ENCODE assay signal across 8 cellular contexts in the genomic region with DNA sequence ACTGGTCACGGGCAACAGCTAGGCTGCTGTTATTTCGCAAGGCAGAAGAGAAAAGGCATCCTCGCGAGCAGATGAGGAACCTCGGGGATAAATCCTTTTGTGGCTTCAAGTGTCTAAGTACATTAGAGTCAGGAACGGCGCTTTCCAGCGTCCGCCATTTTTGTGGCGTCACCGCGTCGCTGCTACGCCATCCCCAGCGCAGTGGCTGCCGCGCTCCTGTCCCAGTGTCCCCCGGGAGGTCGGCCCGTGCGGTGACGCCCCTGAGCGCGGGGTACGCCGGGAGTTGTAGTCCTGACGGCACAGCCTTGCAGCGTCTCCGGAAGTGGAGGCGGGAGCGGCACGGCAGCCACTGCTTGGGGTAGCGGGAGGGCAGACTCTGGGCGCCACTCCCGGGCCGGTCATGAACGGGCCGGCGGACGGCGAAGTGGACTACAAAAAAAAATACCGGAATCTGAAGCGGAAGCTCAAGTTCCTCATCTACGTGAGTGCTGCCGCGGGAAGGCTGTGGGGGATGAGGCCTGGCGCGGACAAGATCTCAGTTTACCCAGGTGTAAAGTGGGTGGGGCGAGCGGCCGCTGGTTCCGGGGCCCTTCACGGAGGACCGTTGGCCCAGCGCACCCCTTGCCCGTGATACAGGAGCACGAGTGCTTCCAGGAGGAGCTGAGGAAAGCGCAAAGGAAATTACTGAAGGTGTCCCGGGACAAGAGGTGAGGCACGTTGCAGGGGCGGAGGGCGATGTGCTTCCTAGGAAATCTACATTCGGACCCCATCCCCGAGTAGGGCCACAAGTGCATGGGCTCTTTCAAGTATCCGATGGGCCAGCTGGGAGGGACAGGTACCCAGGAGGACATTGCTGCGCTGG. TPM values are rescaled to one million over a fixed set of nuclear protein-coding genes. Genes with fewer than 3 reads are reported as not detected.
DNase-seq lines count a peak whose midpoint lies in the region; ATAC-seq and TF ChIP-seq lines count a peak whose summit lies in the region.

A gene with protein sequence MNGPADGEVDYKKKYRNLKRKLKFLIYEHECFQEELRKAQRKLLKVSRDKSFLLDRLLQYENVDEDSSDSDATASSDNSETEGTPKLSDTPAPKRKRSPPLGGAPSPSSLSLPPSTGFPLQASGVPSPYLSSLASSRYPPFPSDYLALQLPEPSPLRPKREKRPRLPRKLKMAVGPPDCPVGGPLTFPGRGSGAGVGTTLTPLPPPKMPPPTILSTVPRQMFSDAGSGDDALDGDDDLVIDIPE (plus strand): TSS at position 331 of the 862 bp plus-strand sequence. CDS start 70 bp downstream, at position 401.

- DNase-seq in CD8-positive, alpha-beta T cell: peak; percentile 98 to 100 (median 99)
- DNase-seq in HL-60 (ENCODE audit: low read depth in 1 of 2, low spot score in 1 of 2): peak; percentile 93 to 99
- peak; percentile 91 for DNase-seq in NK-92 (lab: John Stamatoyannopoulos, UW; ENCODE audit: unreplicated experiment)
- peak; percentile 96 to 100 for DNase-seq in activated CD8-positive, alpha-beta memory T cell treated with anti-CD3 and anti-CD28 coated beads for 1 hour (ENCODE audit: extremely low read depth in 1 of 2, low read depth in 1 of 2)
- peak; percentile 100 for DNase-seq in effector CD4-positive, alpha-beta T cell
- DNase-seq in lung (ENCODE audit: low spot score): peak; percentile 99
- DNase-seq in stimulated activated CD4-positive, alpha-beta T cell treated with anti-CD3 and anti-CD28 coated beads, TNF-alpha, amount 100 ng/mL, for 48 hours (ENCODE audit: low read depth in 3 of 3): peak; percentile 98 to 99 (median 99)

- no peaks in the 10 kb centered on the region for H3K9me3 Mint-ChIP-seq in CD8-positive, alpha-beta T cell

- POLR2A ChIA-PET in CD8-positive, alpha-beta T cell (lab: Charles Lee): interaction anchor here (0.7 to 1.4 kb wide), 6 partner anchors 21 to 211 kb away, joined by 3 to 8 read pairs (median 4); a partner anchor contains a TSS

- peak within 1 kb of the TSS; percentile 97 for H3K27ac Mint-ChIP-seq in CD8-positive, alpha-beta T cell

- TF ChIP-seq CTCF in CD8-positive, alpha-beta T cell (IDR thresholded peaks at IDR 0.05): no peak
- TF ChIP-seq CTCF in HL-60 (IDR thresholded peaks at IDR 0.05; ENCODE audit: insufficient read depth, low read length): no peak
- no peak for TF ChIP-seq CTCF in lung (IDR thresholded peaks at IDR 0.05; ENCODE audit: control extremely low read depth, extremely low read depth)

- H3K27me3 ChIP-seq in CD8-positive, alpha-beta T cell (ENCODE audit: insufficient read depth, low read length): no peaks in the 10 kb centered on the region
- H3K27me3 ChIP-seq in HL-60 (ENCODE audit: insufficient read depth, poor library complexity, severe bottlenecking): no peaks in the 10 kb centered on the region
- H3K27me3 ChIP-seq in lung (ENCODE audit: control insufficient read depth, insufficient read depth): no peaks in the 10 kb centered on the region

- H3K4me1 ChIP-seq in CD8-positive, alpha-beta T cell (ENCODE audit: insufficient read depth, low read length): peaks cover 14% of the 10 kb centered on the region
- peaks cover 0 to 13% of the 10 kb centered on the region in 2 donors for H3K4me1 ChIP-seq in lung (ENCODE audit: control insufficient read depth in 2 of 2, insufficient read depth in 2 of 2, low read length in 2 of 2)

- intact Hi-C loops in CD8-positive, alpha-beta T cell (cut with DNase I, micrococcal nuclease): loop anchor here (1.0 to 5.0 kb wide), 15 partner anchors 23 to 1076 kb away; a partner anchor contains a TSS

- H3K27ac ChIP-seq in CD8-positive, alpha-beta T cell (ENCODE audit: low read depth, low read length): peak within 1 kb of the TSS; percentile 99
- H3K27ac ChIP-seq in HL-60 (replicated peaks) (peak within 1 kb of the TSS; percentile 99), lung (ENCODE audit: low read depth in 1 of 2, low read length in 1 of 2) (peak within 1 kb of the TSS; percentile 91 to 95)

- no peaks in the 10 kb centered on the region for H3K9me3 ChIP-seq in CD8-positive, alpha-beta T cell (ENCODE audit: low read length)
- no peaks in the 10 kb centered on the region for H3K9me3 ChIP-seq in lung (ENCODE audit: control insufficient read depth in 2 of 2, insufficient read depth in 1 of 2, low read length in 1 of 2)

- peak within 1 kb of the TSS; percentile 100 for H3K4me3 ChIP-seq in CD8-positive, alpha-beta T cell (ENCODE audit: low read depth, low read length)
- H3K4me3 ChIP-seq in HL-60 (replicated peaks; ENCODE audit: insufficient read depth, low read length) (peak within 1 kb of the TSS; percentile 90), lung (peak within 1 kb of the TSS; percentile 91)

- WGBS in lung, 2 donors: 0% methylated on average over 65 to 66 of the region's 66 CpGs

- peaks cover 39% of the 10 kb centered on the region for H3K4me1 Mint-ChIP-seq in CD8-positive, alpha-beta T cell (ENCODE audit: low read depth)

- peak within 1 kb of the TSS; percentile 94 for H3K4me3 Mint-ChIP-seq in CD8-positive, alpha-beta T cell

- peaks cover 5% of the 10 kb centered on the region for H3K36me3 ChIP-seq in CD8-positive, alpha-beta T cell (ENCODE audit: insufficient read depth, low read length)
- H3K36me3 ChIP-seq in lung (ENCODE audit: control insufficient read depth in 2 of 2, insufficient read depth in 2 of 2, low read length in 2 of 2): peaks cover 0 to 36% of the 10 kb centered on the region in 2 donors

- peaks cover 51% of the 10 kb centered on the region for H3K36me3 Mint-ChIP-seq in CD8-positive, alpha-beta T cell

- H3K27me3 Mint-ChIP-seq in CD8-positive, alpha-beta T cell (ENCODE audit: low read depth): no peaks in the 10 kb centered on the region

- CTCF ChIA-PET in CD8-positive, alpha-beta T cell (lab: Charles Lee): interaction anchor here (1.2 to 1.9 kb wide), 2 partner anchors 10 to 52 kb away, joined by 3 to 6 read pairs; no protein-coding TSS in a partner anchor

- ATAC-seq in CD8-positive, alpha-beta T cell: peak; percentile 96
- ATAC-seq in GM19455 (IDR thresholded peaks at IDR 0.05; ENCODE audit: unreplicated experiment) (peak; percentile 90), lung (ENCODE audit: insufficient read depth, low FRiP score) (peak; percentile 98)

RNA-seq across cellular contexts. Expression of the gene that starts here (rescaled TPM):
- total RNA-seq in CD8-positive, alpha-beta T cell: 10 to 100 TPM; 49.8 to 59.4 TPM
- 10 to 100 TPM; 37.5 to 68.5 TPM for total RNA-seq in lung
- 100 to 1,000 TPM in 1 of 2 donors, 10 to 100 TPM in 1; 51.8 to 105 TPM for polyA plus RNA-seq in lung

Comparison
In these comparisons a context has a peak if more than half of its experiments do, and no peak if none do; other contexts are left out.
1. Peak in every context shown above with its lines: DNase-seq, ATAC-seq, H3K4me3 ChIP-seq and H3K27ac ChIP-seq.